Comparison of ENCODE assay signal across 8 cellular contexts in the genomic region with DNA sequence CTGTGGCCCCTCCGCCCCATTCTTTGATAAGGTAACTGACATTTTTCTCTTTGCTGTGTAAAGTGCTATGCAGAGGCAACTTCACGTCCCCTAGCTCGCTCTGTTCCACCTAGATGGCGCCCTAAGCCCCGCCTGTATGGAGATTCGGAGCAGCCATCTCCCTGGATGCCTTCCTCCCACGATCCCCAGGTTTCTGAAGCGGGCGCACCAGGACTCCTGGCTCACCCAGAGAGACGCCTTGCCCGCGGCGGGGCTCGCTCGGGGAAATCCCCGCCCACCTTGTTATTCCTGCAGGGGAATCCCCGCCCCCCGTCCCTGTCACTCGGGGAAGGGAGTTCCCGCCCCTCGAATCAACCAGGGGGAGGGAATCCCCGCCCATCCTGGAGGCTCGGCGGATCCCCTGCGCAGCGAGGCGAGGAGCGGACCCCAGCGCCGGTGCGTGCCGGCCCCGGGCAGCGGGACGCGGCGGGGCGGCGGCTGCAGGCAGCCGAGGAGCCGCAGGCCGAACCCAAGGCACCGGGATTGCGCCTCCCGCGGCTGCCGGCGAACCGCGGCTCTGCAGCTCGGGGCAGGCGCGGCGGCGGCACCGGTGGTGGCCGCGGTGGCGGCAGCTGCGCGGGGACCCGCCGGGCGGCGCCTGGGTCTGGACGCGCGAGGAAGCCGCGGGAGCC. TPM values are rescaled to one million over a fixed set of nuclear protein-coding genes. Genes with fewer than 3 reads are reported as not detected.
DNase-seq lines count a peak whose midpoint lies in the region; ATAC-seq and TF ChIP-seq lines count a peak whose summit lies in the region.

A gene (plus strand): TSS at position 384 of the 671 bp plus-strand sequence.

- no peaks in the 10 kb centered on the region for H3K9me3 ChIP-seq in lung (ENCODE audit: control insufficient read depth in 2 of 2, insufficient read depth in 1 of 2, low read length in 1 of 2)

- H3K36me3 ChIP-seq in lung (ENCODE audit: control insufficient read depth in 2 of 2, insufficient read depth in 2 of 2, low read length in 2 of 2) = no peaks in the 10 kb centered on the region

- peak within 1 kb of the TSS in 1 of 2 donors; percentile 84 for H3K27ac ChIP-seq in lung (ENCODE audit: low read depth in 1 of 2, low read length in 1 of 2)

- WGBS in lung, 2 donors = 0% methylated on average over 39 to 70 of the region's 70 CpGs

- ATAC-seq in GM19035 (IDR thresholded peaks at IDR 0.05; ENCODE audit: unreplicated experiment) = peak; percentile 75
- ATAC-seq in HG03342 (IDR thresholded peaks at IDR 0.05; ENCODE audit: unreplicated experiment) = peak; percentile 79
- peak; percentile 75 for ATAC-seq in lung (ENCODE audit: insufficient read depth, low FRiP score)

- H3K27me3 ChIP-seq in lung (ENCODE audit: control insufficient read depth, insufficient read depth) = no peaks in the 10 kb centered on the region

- DNase-seq in AG09319 (ENCODE audit: extremely low read depth, low read depth) = no peak
- DNase-seq in NCI-H526 (lab: John Stamatoyannopoulos, UW) = peak; percentile 55 to 91
- DNase-seq in activated CD4-positive, alpha-beta T cell treated with anti-CD3 and anti-CD28 coated beads, Interleukin-2, amount 50 U/mL, for 48 hours = peak; percentile 80 to 86
- DNase-seq in ecto neural progenitor cell (ENCODE audit: low spot score) = peak; percentile 90
- peak; percentile 67 for DNase-seq in lung (ENCODE audit: low spot score)
- peak; percentile 67 to 73 (median 68) for DNase-seq in stimulated activated CD4-positive, alpha-beta T cell treated with anti-CD3 and anti-CD28 coated beads, TNF-alpha, amount 100 ng/mL, for 4 hours (ENCODE audit: low read depth in 3 of 3)

- H3K4me3 ChIP-seq in lung = peak within 1 kb of the TSS; percentile 61

- peaks cover 9 to 10% of the 10 kb centered on the region in 2 donors for H3K4me1 ChIP-seq in lung (ENCODE audit: control insufficient read depth in 2 of 2, insufficient read depth in 2 of 2, low read length in 2 of 2)

- TF ChIP-seq CTCF in AG09319 (IDR thresholded peaks at IDR 0.05; ENCODE audit: low read depth, low read length) (peak; percentile 56), lung (IDR thresholded peaks at IDR 0.05; ENCODE audit: control extremely low read depth, extremely low read depth) (peak; percentile 20)

RNA-seq across cellular contexts. Expression of the gene that starts here (rescaled TPM):
- total RNA-seq in lung = 10 to 100 TPM; 33.5 to 56.3 TPM
- 10 to 100 TPM in 1 of 2 donors, 1 to 10 TPM in 1; 9.2 to 16.2 TPM for polyA plus RNA-seq in lung
